Comparison of ENCODE assay signal across 9 cellular contexts in the genomic region with DNA sequence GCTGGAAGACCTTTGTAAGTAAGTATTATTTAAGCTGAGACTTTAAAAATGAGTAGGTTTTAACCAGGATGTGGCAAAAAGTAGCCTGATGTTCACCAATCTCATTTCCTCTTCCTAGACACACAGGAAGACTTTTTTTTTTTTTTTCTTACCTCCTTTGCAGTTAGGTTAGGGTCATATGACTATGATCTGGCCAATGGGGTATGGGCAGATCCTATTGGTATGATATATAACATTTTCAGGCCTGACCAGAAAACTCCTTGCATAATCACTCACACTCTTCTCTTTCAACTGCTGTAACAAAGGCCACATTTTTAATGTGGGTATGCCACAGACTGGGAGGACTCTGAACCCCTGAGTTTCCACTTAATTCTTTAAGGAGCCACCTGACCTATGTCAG. TPM values are rescaled to one million over a fixed set of nuclear protein-coding genes. Genes with fewer than 3 reads are reported as not detected.
A peak's percentile ranks its signal among the peaks of the same experiment; 100 is the strongest.
DNase-seq lines count a peak whose midpoint lies in the region; ATAC-seq and TF ChIP-seq lines count a peak whose summit lies in the region.
"Had no signal": no experiment of that assay in that cellular context is flagged by ENCODE, and none has a peak within 500 bp of the region (broad histone marks: within the 10 kb centered on the region; RNA-seq: fewer than 3 reads in every experiment).

No MANE protein-coding gene starts in this region.

- H3K9me2 ChIP-seq in SK-N-SH, result no peaks in the 10 kb centered on the region

- CTCF ChIA-PET in SK-N-SH (lab: Yijun Ruan, JAX), result interaction anchor here (1.2 to 6.7 kb wide), 3 partner anchors 109 to 160 kb away, joined by 3 to 53 read pairs (median 30); no protein-coding TSS in a partner anchor

- no peaks in the 10 kb centered on the region for H3K9me3 ChIP-seq in SK-N-SH

- H3K27ac Mint-ChIP-seq in activated T-helper 17 cell treated with anti-CD3 and anti-CD28 coated beads, Interleukin-2, amount 50 U/mL, for 72 hours, result peak overlapping the region; percentile 87

- POLR2A ChIA-PET in SK-N-SH (lab: Yijun Ruan, JAX), result interaction anchor here (1.0 kb wide), 1 partner anchor 162 kb away, joined by 4 read pairs; no protein-coding TSS in a partner anchor

- H3K36me3 ChIP-seq in SK-N-SH (replicated peaks in 1 of 2; ENCODE audit: control insufficient read depth in 1 of 2, insufficient read depth in 2 of 2, low read length in 1 of 2), result no peaks in the 10 kb centered on the region
- no peaks in the 10 kb centered on the region for H3K36me3 ChIP-seq in rectal smooth muscle tissue (ENCODE audit: control insufficient read depth, insufficient read depth, low read length)

- intact Hi-C loops in posterior cingulate gyrus (cut with DNase I), result no loop called here

- no peak for TF ChIP-seq CTCF in SK-N-SH (IDR thresholded peaks at IDR 0.05)

- no peaks in the 10 kb centered on the region for H3K27me3 Mint-ChIP-seq in activated T-helper 17 cell treated with anti-CD3 and anti-CD28 coated beads, Interleukin-2, amount 50 U/mL, for 72 hours

- DNase-seq in SK-N-SH (no peak), Kasumi-1 (lab: John Stamatoyannopoulos, UW) (peak; percentile 51 to 69), posterior cingulate gyrus (no peak)
- DNase-seq: NCI-H1436 had no signal

- H3K4me1 ChIP-seq in SK-N-SH (ENCODE audit: control insufficient read depth in 1 of 2, insufficient read depth in 2 of 2, low read depth in 1 of 2, low read length in 1 of 2), result peaks cover 0 to 5% of the 10 kb centered on the region in 2 experiments; a peak in 3 of 4 replicates
- peaks cover 19% of the 10 kb centered on the region for H3K4me1 ChIP-seq in rectal smooth muscle tissue (ENCODE audit: control insufficient read depth, insufficient read depth, low read length)

- H3K9ac ChIP-seq in SK-N-SH (no peak overlapping the region), rectal smooth muscle tissue (ENCODE audit: low read length) (no peak overlapping the region)

- H3K27me3 ChIP-seq in SK-N-SH (ENCODE audit: insufficient read depth) (no peaks in the 10 kb centered on the region), rectal smooth muscle tissue (ENCODE audit: control insufficient read depth, insufficient read depth, low read length) (no peaks in the 10 kb centered on the region)

- no peaks in the 10 kb centered on the region for H3K9me3 Mint-ChIP-seq in activated T-helper 17 cell treated with anti-CD3 and anti-CD28 coated beads, Interleukin-2, amount 50 U/mL, for 72 hours

- H3K4me3 Mint-ChIP-seq in activated T-helper 17 cell treated with anti-CD3 and anti-CD28 coated beads, Interleukin-2, amount 50 U/mL, for 72 hours, result peak overlapping the region; percentile 79

- TF ChIP-seq RAD21 in SK-N-SH (IDR thresholded peaks at IDR 0.05; ENCODE audit: low read length), result no peak

- peak overlapping the region; percentile 57; the same call in 1 of the 2 replicates for H2AFZ ChIP-seq in SK-N-SH (ENCODE audit: low read depth)

- H3K36me3 Mint-ChIP-seq in activated T-helper 17 cell treated with anti-CD3 and anti-CD28 coated beads, Interleukin-2, amount 50 U/mL, for 72 hours (ENCODE audit: low read depth), result peaks cover 14% of the 10 kb centered on the region

- H3K79me2 ChIP-seq in SK-N-SH (ENCODE audit: insufficient read depth), result no peaks in the 10 kb centered on the region

- H4K20me1 ChIP-seq in SK-N-SH (ENCODE audit: insufficient read depth), result no peaks in the 10 kb centered on the region

- no peak overlapping the region; a peak in 1 of 4 replicates for H3K27ac ChIP-seq in SK-N-SH (ENCODE audit: low read depth in 2 of 2, low read length in 1 of 2)
- H3K27ac ChIP-seq in rectal smooth muscle tissue (ENCODE audit: low read depth, low read length), result peak overlapping the region; percentile 47

- no peak for TF ChIP-seq EP300 in SK-N-SH (IDR thresholded peaks at IDR 0.05; ENCODE audit: borderline replicate concordance in 1 of 2, low read depth in 1 of 2, low read length in 1 of 2)

- H3K4me3 ChIP-seq in SK-N-SH (ENCODE audit: low read depth in 2 of 2, low read length in 1 of 2) (no peak overlapping the region), rectal smooth muscle tissue (ENCODE audit: low read length) (no peak overlapping the region)

- ATAC-seq in SK-N-SH treated with all-trans-retinoic acid at 6 μM for 48 hours (no peak), GM18868 (IDR thresholded peaks at IDR 0.05; ENCODE audit: unreplicated experiment) (no peak), GM18870 (IDR thresholded peaks at IDR 0.05; ENCODE audit: unreplicated experiment) (no peak)
- peak; percentile 34 for ATAC-seq in activated T-helper 17 cell treated with anti-CD3 and anti-CD28 coated beads, Interleukin-2, amount 50 U/mL, for 72 hours (replicated peaks)

- H3K4me2 ChIP-seq in SK-N-SH, result no peak overlapping the region

- peaks cover 44% of the 10 kb centered on the region for H3K4me1 Mint-ChIP-seq in activated T-helper 17 cell treated with anti-CD3 and anti-CD28 coated beads, Interleukin-2, amount 50 U/mL, for 72 hours

- H3F3A ChIP-seq in SK-N-SH (replicated peaks; ENCODE audit: insufficient read depth), result no peaks in the 10 kb centered on the region

TF ChIP-seq in SK-N-SH, 30 proteins besides CTCF, POLR2A, EP300 and RAD21:
- peak; percentile 15; the same call in 1 of the 2 replicates for TF ChIP-seq GABPA (IDR thresholded peaks at IDR 0.05; ENCODE audit: low read depth)
- no peak for TF ChIP-seq MEF2A (IDR thresholded peaks at IDR 0.05; ENCODE audit: borderline replicate concordance, low read depth)
- no peak for TF ChIP-seq TEAD4 (IDR thresholded peaks at IDR 0.05; ENCODE audit: borderline replicate concordance, insufficient read depth)

TF ChIP-seq in SK-N-SH treated with all-trans-retinoic acid at 6 μM for 48 hours, 23 proteins besides CTCF, POLR2A, EP300 and RAD21:
- no peak for TF ChIP-seq ARNTL (CRISPR knock-in tag; IDR thresholded peaks at IDR 0.05; ENCODE audit: borderline replicate concordance, low read depth)
- no peak for TF ChIP-seq OSR1 (CRISPR knock-in tag; IDR thresholded peaks at IDR 0.05)
- no peak for TF ChIP-seq ZC3H10 (CRISPR knock-in tag; IDR thresholded peaks at IDR 0.05)
TF ChIP-seq in SK-N-SH treated with all-trans-retinoic acid at 6 μM for 48 hours: peak in this region for 0.

RNA-seq across cellular contexts. Expression of gene RPS6KA5, which starts 2.7 kb away (rescaled TPM):
- 0.67 and 0.78 TPM in 2 replicates for polyA plus RNA-seq in SK-N-SH (2012; rRNA removed)
- polyA plus RNA-seq in SK-N-SH (2012; cell fraction: cytosol; rRNA removed), result 0.98 TPM in 2 replicates
- 0.65 and 0.75 TPM in 2 replicates for polyA plus RNA-seq in SK-N-SH (2012; cell fraction: nucleus; rRNA removed)
- total RNA-seq in activated T-helper 17 cell treated with anti-CD3 and anti-CD28 coated beads, Interleukin-2, amount 50 U/mL, for 72 hours, result 10 to 100 TPM; 30.0 to 46.2 TPM

RNA-seq across cellular contexts. Expression of gene DGLUCY, which starts 50.8 kb away (rescaled TPM):
- polyA plus RNA-seq in SK-N-SH (2012; rRNA removed), result 17.2 and 21.2 TPM in 2 replicates
- 10.3 and 13.6 TPM in 2 replicates for polyA plus RNA-seq in SK-N-SH (2012; cell fraction: cytosol; rRNA removed)
- polyA plus RNA-seq in SK-N-SH (2012; cell fraction: nucleus; rRNA removed), result 30.7 and 41.6 TPM in 2 replicates
- total RNA-seq in activated T-helper 17 cell treated with anti-CD3 and anti-CD28 coated beads, Interleukin-2, amount 50 U/mL, for 72 hours, result 10 to 100 TPM; 73.8 to 88.7 TPM

Comparison
In these comparisons a context has a peak if more than half of its experiments do, and no peak if none do; other contexts are left out.
1. DNase-seq: peak in Kasumi-1 (2 of 2); none in SK-N-SH (single experiment) and posterior cingulate gyrus (0 of 10).